8 cellular contexts compared by ENCODE assay signal in the genomic region with DNA sequence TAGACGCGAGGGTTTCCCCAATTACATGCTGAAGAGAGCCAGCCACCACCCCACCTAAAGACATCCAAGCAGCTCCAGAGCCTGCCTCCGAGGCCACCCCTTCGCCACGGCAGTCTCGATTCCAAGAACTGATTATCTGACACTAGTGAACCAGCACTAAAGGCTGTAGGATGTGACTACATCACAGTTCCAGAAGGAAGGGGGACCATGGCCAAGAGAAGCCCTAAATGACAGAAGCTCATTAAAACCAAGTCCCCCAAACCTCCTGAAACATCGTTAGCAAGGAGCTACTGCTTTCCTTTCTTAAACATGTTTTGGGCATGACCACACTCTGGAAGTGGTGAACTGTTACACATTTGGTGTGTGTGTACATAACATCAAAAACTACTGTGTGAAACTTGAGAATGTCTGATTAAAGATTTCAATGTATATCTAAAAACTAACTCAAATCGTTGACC.
DNase-seq lines count a peak whose midpoint lies in the region; ATAC-seq and TF ChIP-seq lines count a peak whose summit lies in the region.

No MANE protein-coding gene starts in this region.

- H4K20me1 ChIP-seq in PC-3 (ENCODE audit: low read length): no peaks in the 10 kb centered on the region

- H3K27me3 ChIP-seq in PC-3 (ENCODE audit: low read length) (no peaks in the 10 kb centered on the region), vagina (no peaks in the 10 kb centered on the region)

- TF ChIP-seq POLR2A in vagina (IDR thresholded peaks at IDR 0.05): no peak

- no peaks in the 10 kb centered on the region for H3K27me3 Mint-ChIP-seq in activated naive CD4-positive, alpha-beta T cell treated with anti-CD3 and anti-CD28 coated beads, Interleukin-2, amount 10 ng/mL, durations not matched to agents 7 days and 5 days
- no peaks in the 10 kb centered on the region for H3K27me3 Mint-ChIP-seq in stimulated activated memory B cell treated with anti-CD40 and anti-IgM and Interleukin-4, amounts not matched to agents 10 μg/mL and 1 μg/mL and 100 μg/mL, for 72 hours

- H3K4me1 Mint-ChIP-seq in activated naive CD4-positive, alpha-beta T cell treated with anti-CD3 and anti-CD28 coated beads, Interleukin-2, amount 10 ng/mL, durations not matched to agents 7 days and 5 days: peaks cover 57% of the 10 kb centered on the region
- H3K4me1 Mint-ChIP-seq in stimulated activated memory B cell treated with anti-CD40 and anti-IgM and Interleukin-4, amounts not matched to agents 10 μg/mL and 1 μg/mL and 100 μg/mL, for 72 hours: peaks cover 34% of the 10 kb centered on the region

- no peaks in the 10 kb centered on the region; the same call in 1 of the 2 replicates for H3K36me3 ChIP-seq in PC-3 (ENCODE audit: low read depth, low read length)
- peaks cover 0 to 34% of the 10 kb centered on the region in 2 donors for H3K36me3 ChIP-seq in vagina

- no peak overlapping the region for H3K9ac ChIP-seq in PC-3 (ENCODE audit: low read length)

- CTCF ChIA-PET in activated naive CD4-positive, alpha-beta T cell treated with anti-CD3 and anti-CD28 coated beads, Interleukin-2, amount 10 ng/mL, durations not matched to agents 7 days and 5 days (lab: Charles Lee): interaction anchor here (0.6 to 5.5 kb wide), 17 partner anchors 8 to 231 kb away, joined by 3 to 58 read pairs (median 4); no protein-coding TSS in a partner anchor
- CTCF ChIA-PET in PC-3 (lab: Charles Lee): no interaction called here

- TF ChIP-seq CTCF in PC-3 (conservative IDR thresholded peaks at IDR 0.05; ENCODE audit: low read depth, low read length) (no peak), vagina (IDR thresholded peaks at IDR 0.05) (no peak)

- H3K36me3 Mint-ChIP-seq in activated naive CD4-positive, alpha-beta T cell treated with anti-CD3 and anti-CD28 coated beads, Interleukin-2, amount 10 ng/mL, durations not matched to agents 7 days and 5 days: peaks cover 68% of the 10 kb centered on the region
- peaks cover 70% of the 10 kb centered on the region for H3K36me3 Mint-ChIP-seq in stimulated activated memory B cell treated with anti-CD40 and anti-IgM and Interleukin-4, amounts not matched to agents 10 μg/mL and 1 μg/mL and 100 μg/mL, for 72 hours

- DNase-seq in activated naive CD4-positive, alpha-beta T cell treated with Interleukin-2 at 50 U/mL for 16 hours: peak; percentile 64
- no peak for DNase-seq in activated naive CD4-positive, alpha-beta T cell (lab: John Stamatoyannopoulos, UW)
- DNase-seq in activated naive CD4-positive, alpha-beta T cell treated with anti-CD3 and anti-CD28 coated beads, Interleukin-2, amount 10 ng/mL, durations not matched to agents 7 days and 5 days: peak; percentile 31
- DNase-seq in PC-3 (no peak), NCI-H1436 treated with DMSO at 0.1 percent for 48 hours (lab: John Stamatoyannopoulos, UW) (no peak), vagina (ENCODE audit: extremely low spot score in 2 of 2) (no peak)

- no peak overlapping the region for H3K4me2 ChIP-seq in PC-3 (ENCODE audit: low read length)

- H3K27ac ChIP-seq in PC-3 (ENCODE audit: low read length) (no peak overlapping the region), vagina (no peak overlapping the region)

- no peak overlapping the region for H2AFZ ChIP-seq in PC-3 (ENCODE audit: low read length)

- no peaks in the 10 kb centered on the region for H3K79me2 ChIP-seq in PC-3 (ENCODE audit: low read length)

- H3K27ac Mint-ChIP-seq in activated naive CD4-positive, alpha-beta T cell treated with anti-CD3 and anti-CD28 coated beads, Interleukin-2, amount 10 ng/mL, durations not matched to agents 7 days and 5 days: peak overlapping the region; percentile 96
- peak overlapping the region; percentile 79 for H3K27ac Mint-ChIP-seq in stimulated activated memory B cell treated with anti-CD40 and anti-IgM and Interleukin-4, amounts not matched to agents 10 μg/mL and 1 μg/mL and 100 μg/mL, for 72 hours

- intact Hi-C loops in PC-3 (cut with micrococcal nuclease): no loop called here
- intact Hi-C loops in vagina (cut with DNase I): no loop called here

- no TSS peak for BruUV-seq in PC-3 (replicated peaks; lab: Mats Ljungman, UMichigan)

- H3K9me2 ChIP-seq in PC-3 (replicated peaks; ENCODE audit: low read length): no peaks in the 10 kb centered on the region

- H3K9me3 ChIP-seq in PC-3 (ENCODE audit: low read length): no peaks in the 10 kb centered on the region
- H3K9me3 ChIP-seq in vagina: no peaks in the 10 kb centered on the region

- peaks cover 16% of the 10 kb centered on the region for H3K4me1 ChIP-seq in PC-3 (ENCODE audit: insufficient read depth, low read length)
- no peaks in the 10 kb centered on the region for H3K4me1 ChIP-seq in vagina

- peak overlapping the region; percentile 34 for H3K4me3 Mint-ChIP-seq in activated naive CD4-positive, alpha-beta T cell treated with anti-CD3 and anti-CD28 coated beads, Interleukin-2, amount 10 ng/mL, durations not matched to agents 7 days and 5 days
- H3K4me3 Mint-ChIP-seq in stimulated activated memory B cell treated with anti-CD40 and anti-IgM and Interleukin-4, amounts not matched to agents 10 μg/mL and 1 μg/mL and 100 μg/mL, for 72 hours: no peak overlapping the region

- H3K4me3 ChIP-seq in PC-3 (ENCODE audit: low read length): no peak overlapping the region
- no peak overlapping the region for H3K4me3 ChIP-seq in vagina

- POLR2A ChIA-PET in PC-3 (lab: Charles Lee; ENCODE audit: unreplicated experiment): no interaction called here

- peak; percentile 16 for ATAC-seq in HG03108 (IDR thresholded peaks at IDR 0.05; ENCODE audit: unreplicated experiment)
- no peak for ATAC-seq in stimulated activated memory B cell treated with anti-CD40 and anti-IgM and Interleukin-4, amounts not matched to agents 10 μg/mL and 1 μg/mL and 100 μg/mL, for 72 hours
- ATAC-seq in PC-3: no peak

- H3K9me3 Mint-ChIP-seq in activated naive CD4-positive, alpha-beta T cell treated with anti-CD3 and anti-CD28 coated beads, Interleukin-2, amount 10 ng/mL, durations not matched to agents 7 days and 5 days: peaks cover 2% of the 10 kb centered on the region
- H3K9me3 Mint-ChIP-seq in stimulated activated memory B cell treated with anti-CD40 and anti-IgM and Interleukin-4, amounts not matched to agents 10 μg/mL and 1 μg/mL and 100 μg/mL, for 72 hours: no peaks in the 10 kb centered on the region

- H3F3A ChIP-seq in PC-3 (ENCODE audit: low read length, unreplicated experiment): no peaks in the 10 kb centered on the region

Comparison
In these comparisons a context has a peak if more than half of its experiments do, and no peak if none do; other contexts are left out.
1. DNase-seq: peak in activated naive CD4-positive, alpha-beta T cell treated with Interleukin-2 at 50 U/mL for 16 hours (single experiment) and activated naive CD4-positive, alpha-beta T cell treated with anti-CD3 and anti-CD28 coated beads, Interleukin-2, amount 10 ng/mL, durations not matched to agents 7 days and 5 days (single experiment); none in activated naive CD4-positive, alpha-beta T cell (0 of 4), PC-3 (single experiment), NCI-H1436 treated with DMSO at 0.1 percent for 48 hours (single experiment) and vagina (0 of 2).